In genomic region chr12:58487280-58488141, GRCh38 we compare ENCODE assay signal across 16 cellular contexts.
DNase-seq lines count a peak whose midpoint lies in the region; ATAC-seq, FAIRE-seq and TF ChIP-seq lines count a peak whose summit lies in the region.
"Had no signal": no experiment of that assay in that cellular context is flagged by ENCODE, and none has a peak within 500 bp of the region (broad histone marks: within the 10 kb centered on the region; RNA-seq: fewer than 3 reads in every experiment).

No MANE protein-coding gene starts in this region.

- no peak for TF ChIP-seq RAD21 in GM12878 (IDR thresholded peaks at IDR 0.05; ENCODE audit: insufficient read depth, low read depth, low read length)

- in situ Hi-C loops in GM12878 (cut with MboI), result no loop called here

- SMC1A ChIA-PET in GM12878 (lab: Charles Lee; ENCODE audit: uncharacterized antibody, unreplicated experiment), result no interaction called here

- H3K4me1 ChIP-seq in DND-41 (ENCODE audit: insufficient read depth, low read length), result no peaks in the 10 kb centered on the region
- no peaks in the 10 kb centered on the region for H3K4me1 ChIP-seq in GM12878 (ENCODE audit: control insufficient read depth, insufficient read depth, low read length)
- H3K4me1 ChIP-seq: left lung, pancreas, stomach had no signal

- H3K27ac ChIP-seq in DND-41 (ENCODE audit: low read length) (no peak overlapping the region), GM12878 (ENCODE audit: control insufficient read depth, insufficient read depth) (no peak overlapping the region)
- H3K27ac ChIP-seq: left lung, pancreas, PC-9, stomach, WERI-Rb-1 had no signal

- CTCF ChIA-PET in GM12878 (lab: Yijun Ruan, JAX), result interaction anchor here (0.6 to 1.6 kb wide), 2 partner anchors 8 to 470 kb away, joined by 3 read pairs; no protein-coding TSS in a partner anchor

- H3K4me3 ChIP-seq in DND-41 (ENCODE audit: low read depth in 1 of 2, low read length in 2 of 2) (no peak overlapping the region), GM12878 (no peak overlapping the region)
- H3K4me3 ChIP-seq: left lung, pancreas, PC-9, stomach had no signal

- H2AFZ ChIP-seq in DND-41 (ENCODE audit: low read depth, low read length) (no peak overlapping the region), GM12878 (ENCODE audit: control insufficient read depth, low read depth, low read length) (no peak overlapping the region)
- H2AFZ ChIP-seq: PC-9 had no signal

- no peak for TF ChIP-seq EP300 in GM12878 (IDR thresholded peaks at IDR 0.05; ENCODE audit: borderline replicate concordance in 1 of 2, control insufficient read depth in 1 of 2, low read depth in 2 of 2, low read length in 2 of 2)

- intact Hi-C loops in GM12878 (cut with micrococcal nuclease; ENCODE audit: unreplicated experiment) (no loop called here), left ventricle myocardium superior (cut with micrococcal nuclease) (no loop called here)

- POLR2A ChIA-PET in GM12878 (lab: Charles Lee), result no interaction called here

- no peak for TF ChIP-seq POLR2A in GM12878 (IDR thresholded peaks at IDR 0.05; ENCODE audit: low read depth, low read length)

- H3K36me3 ChIP-seq in DND-41 (ENCODE audit: insufficient read depth, low read length) (no peaks in the 10 kb centered on the region), GM12878 (ENCODE audit: control insufficient read depth in 2 of 2, insufficient read depth in 2 of 2, low read length in 1 of 2) (no peaks in the 10 kb centered on the region)
- H3K36me3 ChIP-seq: left lung, pancreas, stomach, WERI-Rb-1 had no signal

- no peak for DNase-seq in DND-41
- peak; percentile 30 for DNase-seq in HTR-8/SVneo (ENCODE audit: insufficient read length, low spot score)
- no peak for DNase-seq in GM12878 (ENCODE audit: low read depth, low spot score)
- peak; percentile 49 for DNase-seq in myocyte (ENCODE audit: low read depth)
- DNase-seq in occipital lobe (lab: John Stamatoyannopoulos, UW), result no peak
- no peak for DNase-seq in left ventricle myocardium superior
- DNase-seq: CD8-positive, alpha-beta T cell; left lung; pancreas; PC-9; stimulated activated CD4-positive, alpha-beta T cell treated with anti-CD3 and anti-CD28 coated beads, Interleukin-4, amount 100 ng/mL, for 1 hour; stomach; WERI-Rb-1 had no signal

- H3K9me3 ChIP-seq in DND-41 (ENCODE audit: insufficient read depth, low read length, severe bottlenecking), result no peaks in the 10 kb centered on the region
- no peaks in the 10 kb centered on the region for H3K9me3 ChIP-seq in GM12878 (replicated peaks; ENCODE audit: control insufficient read depth, insufficient read depth, low read length)
- H3K9me3 ChIP-seq: left lung, pancreas, stomach had no signal

- WGBS in GM12878 (ENCODE audit: insufficient coverage, insufficient replicate concordance, low lambda C conversion rate, missing lambda C conversion rate), result 3% methylated on average over 2 of the region's 2 CpGs

- ATAC-seq in DND-41 (ENCODE audit: insufficient read depth, low read depth) (0 out of 3 replicates have a peak, but pooled peaks have one; percentile 35), GM12878 (peak; percentile 74), HG03571 (IDR thresholded peaks at IDR 0.05; ENCODE audit: unreplicated experiment) (no peak), esophagus mucosa (no peak), left ventricle myocardium superior (no peak)
- ATAC-seq: CD8-positive, alpha-beta T cell; left lung; pancreas had no signal

- RAD21 ChIA-PET in GM12878 (lab: Charles Lee; ENCODE audit: unreplicated experiment), result interaction anchor here (0.6 kb wide), 1 partner anchor 553 kb away, joined by 3 read pairs; no protein-coding TSS in a partner anchor

- BruUV-seq in GM12878 (replicated peaks; lab: Mats Ljungman, UMichigan), result no TSS peak

- H4K20me1 ChIP-seq in DND-41 (ENCODE audit: insufficient read depth, low read length), result no peaks in the 10 kb centered on the region
- no peaks in the 10 kb centered on the region for H4K20me1 ChIP-seq in GM12878 (ENCODE audit: control insufficient read depth, insufficient read depth)

- TF ChIP-seq CTCF in DND-41 (IDR thresholded peaks at IDR 0.05; ENCODE audit: borderline replicate concordance, extremely low read depth, low read length, poor library complexity, severe bottlenecking) (no peak), GM12878 (IDR thresholded peaks at IDR 0.05 in 2 of 3, conservative IDR thresholded peaks at IDR 0.05 in 1 of 3; ENCODE audit: control insufficient read depth in 2 of 3, extremely low read depth in 1 of 3, insufficient read depth in 1 of 3, low read depth in 3 of 3, low read length in 3 of 3) (no peak)

- no peaks in the 10 kb centered on the region for H3K79me2 ChIP-seq in DND-41 (ENCODE audit: insufficient read depth, low read length)
- no peaks in the 10 kb centered on the region for H3K79me2 ChIP-seq in GM12878 (ENCODE audit: control insufficient read depth, insufficient read depth, low read length)

- no peak overlapping the region for H3K4me2 ChIP-seq in DND-41 (ENCODE audit: insufficient read depth, low read length)
- no peak overlapping the region for H3K4me2 ChIP-seq in GM12878 (ENCODE audit: control insufficient read depth, insufficient read depth)
- H3K4me2 ChIP-seq: PC-9 had no signal

- H3K9ac ChIP-seq in DND-41 (ENCODE audit: low read depth, low read length) (no peak overlapping the region), GM12878 (ENCODE audit: control insufficient read depth, insufficient read depth, low read length) (no peak overlapping the region)

- H3K27me3 ChIP-seq in DND-41 (ENCODE audit: insufficient read depth, low read length, poor library complexity) (no peaks in the 10 kb centered on the region), GM12878 (replicated peaks in 1 of 2; ENCODE audit: control insufficient read depth in 2 of 2, insufficient read depth in 2 of 2, low read length in 1 of 2) (no peaks in the 10 kb centered on the region)
- H3K27me3 ChIP-seq: left lung, pancreas, stomach had no signal

- FAIRE-seq in HTR-8/SVneo (lab: Jason Lieb, UNC) (no peak), GM12878 (lab: Jason Lieb, UNC) (no peak)
- FAIRE-seq: bronchial epithelial cell, pancreas had no signal

TF ChIP-seq in GM12878, 131 proteins besides CTCF, POLR2A, EP300 and RAD21:
- TF ChIP-seq GATAD2B (conservative IDR thresholded peaks at IDR 0.05; ENCODE audit: low read depth) (no peak), RUNX3 (IDR thresholded peaks at IDR 0.05; ENCODE audit: low read length) (peak; percentile 86), IKZF1 (conservative IDR thresholded peaks at IDR 0.05) (no peak), SMAD5 (IDR thresholded peaks at IDR 0.05; ENCODE audit: low read depth) (no peak), STAT1 (conservative IDR thresholded peaks at IDR 0.05) (no peak), TCF7 (IDR thresholded peaks at IDR 0.05; ENCODE audit: borderline replicate concordance) (peak; percentile 94)

Comparison
In these comparisons a context has a peak if more than half of its experiments do, and no peak if none do; other contexts are left out.
1. ATAC-seq: peak in DND-41 (single experiment) and GM12878 (single experiment); none in HG03571 (single experiment), esophagus mucosa (single experiment) and left ventricle myocardium superior (single experiment).
2. DNase-seq: peak in HTR-8/SVneo (single experiment) and myocyte (single experiment); none in DND-41 (single experiment), GM12878 (single experiment), occipital lobe (single experiment) and left ventricle myocardium superior (single experiment).